Comparison of ENCODE assay signal across 1 cellular context in genomic region chr1:8858112-8858668, GRCh38.
TF ChIP-seq lines count a peak whose summit lies in the region.

No MANE protein-coding gene starts in this region.

TF ChIP-seq in HepG2, 621 proteins besides CTCF, POLR2A, EP300 and RAD21 (continued from another document and continues in another):
- peak; percentile 37; the same call in 1 of the 2 replicates for TF ChIP-seq ARID5B (CRISPR knock-in tag; IDR thresholded peaks at IDR 0.05)
- no peak for TF ChIP-seq HNF1A (IDR thresholded peaks at IDR 0.05; ENCODE audit: low read depth)
- TF ChIP-seq HNF1A (CRISPR knock-in tag; IDR thresholded peaks at IDR 0.05; ENCODE audit: borderline replicate concordance) = peak; percentile 31; the same call in 1 of the 2 replicates
- peak; percentile 78; the same call in 1 of the 2 replicates for TF ChIP-seq ZNF644 (CRISPR knock-in tag; IDR thresholded peaks at IDR 0.05; ENCODE audit: low read depth)
- no peak for TF ChIP-seq TAF15 (IDR thresholded peaks at IDR 0.05; ENCODE audit: low read depth, low read length, poor library complexity, severe bottlenecking)
- peak; percentile 27; the same call in 1 of the 2 replicates for TF ChIP-seq SOX5 (CRISPR knock-in tag; IDR thresholded peaks at IDR 0.05; ENCODE audit: borderline replicate concordance)
- TF ChIP-seq RBFOX2 (IDR thresholded peaks at IDR 0.05; ENCODE audit: low read depth, low read length) = peak; percentile 46
- peak; percentile 82 for TF ChIP-seq MED1 (CRISPR knock-in tag; IDR thresholded peaks at IDR 0.05)
- no peak for TF ChIP-seq USF2 (IDR thresholded peaks at IDR 0.05; ENCODE audit: low read depth, low read length)
- peak; percentile 43; the same call in 1 of the 2 replicates for TF ChIP-seq USF2 (CRISPR knock-in tag; IDR thresholded peaks at IDR 0.05; ENCODE audit: borderline replicate concordance)
- TF ChIP-seq SALL1 (CRISPR knock-in tag; IDR thresholded peaks at IDR 0.05) = peak; percentile 44; the same call in 1 of the 2 replicates
- TF ChIP-seq RXRB (CRISPR knock-in tag; IDR thresholded peaks at IDR 0.05; ENCODE audit: borderline replicate concordance) = peak; percentile 53; the same call in 1 of the 2 replicates
- TF ChIP-seq ZFP37 (CRISPR knock-in tag; IDR thresholded peaks at IDR 0.05; ENCODE audit: borderline replicate concordance) = 0 out of 2 replicates have a peak, but pooled peaks have one; percentile 47
- peak; percentile 83 for TF ChIP-seq ZNF792 (CRISPR knock-in tag; IDR thresholded peaks at IDR 0.05)
- TF ChIP-seq RARG (CRISPR knock-in tag; IDR thresholded peaks at IDR 0.05; ENCODE audit: low read depth) = no peak
- peak; percentile 70 for TF ChIP-seq FOSL2 (CRISPR knock-in tag; IDR thresholded peaks at IDR 0.05)
- peak; percentile 78; the same call in 1 of the 2 replicates for TF ChIP-seq ZNF614 (CRISPR knock-in tag; IDR thresholded peaks at IDR 0.05; ENCODE audit: borderline replicate concordance)
- TF ChIP-seq MIXL1 (CRISPR knock-in tag; IDR thresholded peaks at IDR 0.05) = 0 out of 2 replicates have a peak, but pooled peaks have one; percentile 8
- TF ChIP-seq ZNF207 (IDR thresholded peaks at IDR 0.05; ENCODE audit: borderline replicate concordance) = no peak
- 0 out of 2 replicates have a peak, but pooled peaks have one; percentile 34 for TF ChIP-seq ZNF691 (CRISPR knock-in tag; IDR thresholded peaks at IDR 0.05; ENCODE audit: borderline replicate concordance, low read depth)
- TF ChIP-seq SRF (IDR thresholded peaks at IDR 0.05; ENCODE audit: low read depth, low read length) = peak; percentile 86; the same call in 1 of the 2 replicates
- 0 out of 2 replicates have a peak, but pooled peaks have one; percentile 61 for TF ChIP-seq ERF (CRISPR knock-in tag; IDR thresholded peaks at IDR 0.05)
- peak; percentile 25; the same call in 1 of the 2 replicates for TF ChIP-seq ZBTB7B (CRISPR knock-in tag; IDR thresholded peaks at IDR 0.05)
- peak; percentile 5; the same call in 1 of the 2 replicates for TF ChIP-seq NFE2L2 (IDR thresholded peaks at IDR 0.05; ENCODE audit: low read length)
- no peak for TF ChIP-seq ZNF589 (CRISPR knock-in tag; conservative IDR thresholded peaks at IDR 0.05)
- peak; percentile 80 for TF ChIP-seq MAFF (IDR thresholded peaks at IDR 0.05; ENCODE audit: low read depth, low read length)
- TF ChIP-seq ZFYVE20 (CRISPR knock-in tag; IDR thresholded peaks at IDR 0.05; ENCODE audit: borderline replicate concordance, low read depth) = no peak
- TF ChIP-seq ZNF720 (CRISPR knock-in tag; IDR thresholded peaks at IDR 0.05) = 0 out of 2 replicates have a peak, but pooled peaks have one; percentile 21
- TF ChIP-seq ARID4A (CRISPR knock-in tag; IDR thresholded peaks at IDR 0.05; ENCODE audit: borderline replicate concordance) = peak; percentile 40; the same call in 1 of the 2 replicates
- TF ChIP-seq ATRX (CRISPR knock-in tag; IDR thresholded peaks at IDR 0.05; ENCODE audit: borderline replicate concordance) = peak; percentile 68; the same call in 1 of the 2 replicates
- TF ChIP-seq KAT2B (IDR thresholded peaks at IDR 0.05; ENCODE audit: borderline replicate concordance, low read depth, low read length) = no peak
- TF ChIP-seq BCL6 (CRISPR knock-in tag; IDR thresholded peaks at IDR 0.05) = peak; percentile 76; the same call in 1 of the 2 replicates
- TF ChIP-seq POLR2AphosphoS5 (IDR thresholded peaks at IDR 0.05; ENCODE audit: low read depth, low read length) = peak; percentile 57
- peak; percentile 54 for TF ChIP-seq TGIF2 (CRISPR knock-in tag; IDR thresholded peaks at IDR 0.05)
- TF ChIP-seq SAP130 (CRISPR knock-in tag; IDR thresholded peaks at IDR 0.05; ENCODE audit: low read depth) = peak; percentile 62
- peak; percentile 29; the same call in 1 of the 2 replicates for TF ChIP-seq CENPBD1 (CRISPR knock-in tag; IDR thresholded peaks at IDR 0.05; ENCODE audit: borderline replicate concordance, low read depth)
- no peak for TF ChIP-seq NPAS2 (CRISPR knock-in tag; IDR thresholded peaks at IDR 0.05; ENCODE audit: borderline replicate concordance)
- TF ChIP-seq CBFB (CRISPR knock-in tag; IDR thresholded peaks at IDR 0.05) = 0 out of 2 replicates have a peak, but pooled peaks have one; percentile 68
- TF ChIP-seq AKAP8 (CRISPR knock-in tag; IDR thresholded peaks at IDR 0.05) = peak; percentile 91; the same call in 1 of the 2 replicates
- peak; percentile 91 for TF ChIP-seq SSRP1 (CRISPR knock-in tag; IDR thresholded peaks at IDR 0.05)
- peak; percentile 60; the same call in 1 of the 2 replicates for TF ChIP-seq SPEN (CRISPR knock-in tag; IDR thresholded peaks at IDR 0.05; ENCODE audit: low read depth)
- peak; percentile 17; the same call in 1 of the 2 replicates for TF ChIP-seq FOXA3 (CRISPR knock-in tag; IDR thresholded peaks at IDR 0.05)
- no peak for TF ChIP-seq FOXA1 (IDR thresholded peaks at IDR 0.05)
- TF ChIP-seq FOXA1 (CRISPR knock-in tag; IDR thresholded peaks at IDR 0.05) = peak; percentile 59; the same call in 1 of the 2 replicates
- 0 out of 2 replicates have a peak, but pooled peaks have one; percentile 10 for TF ChIP-seq HMG20A (CRISPR knock-in tag; IDR thresholded peaks at IDR 0.05; ENCODE audit: borderline replicate concordance)
- TF ChIP-seq MEIS2 (CRISPR knock-in tag; IDR thresholded peaks at IDR 0.05) = peak; percentile 37; the same call in 1 of the 2 replicates
- TF ChIP-seq ZNF773 (CRISPR knock-in tag; IDR thresholded peaks at IDR 0.05; ENCODE audit: borderline replicate concordance) = no peak
